ENCODE assay signal across 8 cellular contexts in genomic region chr14:104968153-104968527, GRCh38. TPM values are rescaled to one million over a fixed set of nuclear protein-coding genes. Genes with fewer than 3 reads are reported as not detected.
DNase-seq lines count a peak whose midpoint lies in the region; ATAC-seq and TF ChIP-seq lines count a peak whose summit lies in the region.

No MANE protein-coding gene starts in this region.

- POLR2A ChIA-PET in CD4-positive, alpha-beta T cell (lab: Charles Lee): no interaction called here

- H3K27me3 Mint-ChIP-seq in CD4-positive, alpha-beta T cell: peaks cover 10% of the 10 kb centered on the region

- H3K27ac ChIP-seq in HUES6 (ENCODE audit: low read depth, low read length) (no peak overlapping the region), thyroid gland (peak overlapping the region; percentile 62 to 78 (median 66))
- no peak overlapping the region for H3K27ac ChIP-seq in CD4-positive, alpha-beta T cell (ENCODE audit: low read depth, low read length)

- no peak overlapping the region for H3K4me3 Mint-ChIP-seq in CD4-positive, alpha-beta T cell

- DNase-seq in cerebellar cortex (ENCODE audit: low spot score) (peak; percentile 38), left colon (peak; percentile 68 to 84), thyroid gland (peak; percentile 90 to 91), globus pallidus (ENCODE audit: low spot score) (no peak), NCI-H748 (lab: John Stamatoyannopoulos, UW; ENCODE audit: unreplicated experiment) (no peak)
- no peak for DNase-seq in CD4-positive, alpha-beta T cell

- no peaks in the 10 kb centered on the region for H3K9me3 Mint-ChIP-seq in CD4-positive, alpha-beta T cell

- H3K4me1 ChIP-seq in HUES6 (ENCODE audit: control insufficient read depth, insufficient read depth, low read length) (peaks cover 52% of the 10 kb centered on the region), thyroid gland (peaks cover 42 to 62% of the 10 kb centered on the region in 2 donors)

- 1 to 3% methylated on average over 10 to 12 of the region's 12 CpGs for WGBS in thyroid gland, 2 donors

- no peaks in the 10 kb centered on the region for H3K36me3 ChIP-seq in HUES6 (ENCODE audit: control insufficient read depth, insufficient read depth, low read length)
- no peaks in the 10 kb centered on the region for H3K36me3 ChIP-seq in thyroid gland

- H3K36me3 Mint-ChIP-seq in CD4-positive, alpha-beta T cell (ENCODE audit: low read depth): no peaks in the 10 kb centered on the region

- no peak for TF ChIP-seq CTCF in thyroid gland (IDR thresholded peaks at IDR 0.05)
- TF ChIP-seq CTCF in CD4-positive, alpha-beta T cell (IDR thresholded peaks at IDR 0.05): no peak

- CTCF ChIA-PET in CD4-positive, alpha-beta T cell (lab: Charles Lee): no interaction called here

- intact Hi-C loops in left colon (cut with DNase I, micrococcal nuclease): no loop called here
- intact Hi-C loops in thyroid gland (cut with DNase I): no loop called here
- intact Hi-C loops in CD4-positive, alpha-beta T cell (cut with DNase I, micrococcal nuclease): no loop called here

- ATAC-seq in left colon (no peak), GM21423 (IDR thresholded peaks at IDR 0.05; ENCODE audit: unreplicated experiment) (no peak)
- ATAC-seq in CD4-positive, alpha-beta T cell (ENCODE audit: poor library complexity): no peak

- H3K27me3 ChIP-seq in HUES6 (ENCODE audit: control insufficient read depth, insufficient read depth, low read length) (peaks cover 11% of the 10 kb centered on the region), thyroid gland (no peaks in the 10 kb centered on the region)
- peaks cover 15% of the 10 kb centered on the region for H3K27me3 ChIP-seq in CD4-positive, alpha-beta T cell (ENCODE audit: control insufficient read depth, insufficient read depth, low read length)

- H3K9me3 ChIP-seq in HUES6 (ENCODE audit: control insufficient read depth, insufficient read depth, low read depth, low read length): no peaks in the 10 kb centered on the region
- H3K9me3 ChIP-seq in thyroid gland: no peaks in the 10 kb centered on the region
- no peaks in the 10 kb centered on the region for H3K9me3 ChIP-seq in CD4-positive, alpha-beta T cell (ENCODE audit: control insufficient read depth, low read length)

- H3K27ac Mint-ChIP-seq in CD4-positive, alpha-beta T cell: no peak overlapping the region

- H3K4me1 Mint-ChIP-seq in CD4-positive, alpha-beta T cell (ENCODE audit: low read depth): no peaks in the 10 kb centered on the region

- no peak for TF ChIP-seq POLR2A in thyroid gland (IDR thresholded peaks at IDR 0.05)

- H3K4me3 ChIP-seq in HUES6 (ENCODE audit: low read depth, low read length): peak overlapping the region; percentile 39
- peak overlapping the region in 1 of 3 donors; percentile 19 for H3K4me3 ChIP-seq in thyroid gland (replicated peaks in 1 of 3)

- H3K9ac ChIP-seq in HUES6 (ENCODE audit: low read length): no peak overlapping the region

RNA-seq across cellular contexts. Expression of gene AHNAK2, which starts 10.0 kb away (rescaled TPM):
- total RNA-seq in left colon (10 to 100 TPM in 1 of 2 donors, 1 to 10 TPM in 1; 3.2 to 23.4 TPM), thyroid gland (10 to 100 TPM in 1 of 4 donors, 1 to 10 TPM in 3; 3.7 to 12.5 (median 6.9) TPM)
- total RNA-seq in CD4-positive, alpha-beta T cell: under 1 TPM in 1 of 2 experiments, not detected in 1; 0.05 TPM

RNA-seq across cellular contexts. Expression of gene CLBA1, which starts 17.4 kb away (rescaled TPM):
- total RNA-seq in left colon (1 to 10 TPM; 4.2 to 6.5 TPM), thyroid gland (10 to 100 TPM; 16.8 to 31.6 (median 20.9) TPM)
- total RNA-seq in CD4-positive, alpha-beta T cell: 1 to 10 TPM; 1.7 to 1.8 TPM

RNA-seq across cellular contexts. Expression of gene PLD4, which starts 43.5 kb away (rescaled TPM):
- 1 to 10 TPM in 1 of 2 donors, not detected in 1; 2.2 TPM for total RNA-seq in left colon
- total RNA-seq in thyroid gland: under 1 TPM in 2 of 4 donors, not detected in 2; 0.13 to 0.33 TPM
- total RNA-seq in CD4-positive, alpha-beta T cell: 1 to 10 TPM; 1.6 to 2.1 TPM

RNA-seq across cellular contexts. Expression of gene CDCA4, which starts 52.7 kb away (rescaled TPM):
- total RNA-seq in left colon (1 to 10 TPM; 5.2 to 6.5 TPM), thyroid gland (1 to 10 TPM; 5.8 to 8.1 (median 7.3) TPM)
- 10 to 100 TPM; 17.7 to 18.8 TPM for total RNA-seq in CD4-positive, alpha-beta T cell

Comparison
In these comparisons a context has a peak if more than half of its experiments do, and no peak if none do; other contexts are left out.
1. H3K27ac ChIP-seq: peak in thyroid gland (3 of 3); none in HUES6 (single experiment) and CD4-positive, alpha-beta T cell (single experiment).
2. DNase-seq: peak in cerebellar cortex (single experiment), left colon (2 of 2) and thyroid gland (2 of 2); none in CD4-positive, alpha-beta T cell (0 of 10), globus pallidus (single experiment) and NCI-H748 (single experiment).